In the genomic region with DNA sequence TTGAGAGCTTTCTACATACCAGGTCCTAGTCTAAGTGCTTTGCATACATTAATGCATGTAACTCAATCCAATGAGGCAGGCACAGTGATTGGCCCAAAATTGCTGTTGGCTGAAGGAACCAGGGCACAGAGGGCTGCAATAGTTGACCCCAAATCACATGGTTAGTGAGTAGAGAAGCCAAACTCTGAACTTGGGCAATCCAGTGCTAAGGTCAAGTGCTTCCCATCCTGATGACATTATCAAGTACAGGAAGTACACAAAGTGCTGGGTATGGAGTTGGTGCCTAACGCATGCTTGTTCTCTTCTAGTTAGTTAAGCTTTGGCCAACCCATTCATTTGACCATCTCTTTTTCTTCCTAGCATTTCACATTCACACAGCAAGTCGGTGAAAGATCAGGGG, we compare ENCODE assay signal across 23 cellular contexts. TPM values are rescaled to one million over a fixed set of nuclear protein-coding genes. Genes with fewer than 3 reads are reported as not detected.
"Had no signal": no experiment of that assay in that cellular context is flagged by ENCODE, and none has a peak within 500 bp of the region (broad histone marks: within the 10 kb centered on the region; RNA-seq: fewer than 3 reads in every experiment).

No MANE protein-coding gene starts in this region.

- H3K4me1 ChIP-seq: Peyer's patch had no signal

- H3K4me3 ChIP-seq: MG63, PC-9, Peyer's patch, SJCRH30 had no signal

- H2AFZ ChIP-seq: PC-9 had no signal

- ATAC-seq: Right ventricle myocardium inferior had no signal

- H3K9me3 ChIP-seq: MG63, Peyer's patch, SJCRH30 had no signal

- DNase-seq: Karpas-422, KBM-7, MG63, NCI-H1092, NCI-H1105 treated with DMSO at 0.1 percent for 48 hours, NCI-H1417 treated with DMSO at 0.1 percent for 48 hours, NCI-H187, NCI-H2029, NCI-H2081 treated with DMSO at 0.1 percent for 48 hours, NCI-H2171, NCI-H226, NCI-H446, NCI-H510A, NCI-H524 treated with DMSO at 0.1 percent for 48 hours, NCI-H69, NCI-H774, OCI-M1, PC-9, Peyer's patch, SHP77 treated with DMSO at 0.1 percent for 48 hours had no signal

- H3K27ac ChIP-seq: PC-9, Peyer's patch, SJCRH30 had no signal

- H3K27me3 ChIP-seq: MG63, Peyer's patch, SJCRH30 had no signal

- H3K4me2 ChIP-seq: PC-9 had no signal

- H3K36me3 ChIP-seq: Peyer's patch, SJCRH30 had no signal

RNA-seq across cellular contexts. Expression of a gene that starts 7.2 kb away (rescaled TPM):
- total RNA-seq: RPMI7951 had no signal
